ENCODE assay signal across 7 cellular contexts in genomic region chr17:41962768-41963434, GRCh38. TPM values are rescaled to one million over a fixed set of nuclear protein-coding genes. Genes with fewer than 3 reads are reported as not detected.
A peak's percentile ranks its signal among the peaks of the same experiment; 100 is the strongest.
DNase-seq lines count a peak whose midpoint lies in the region; ATAC-seq and TF ChIP-seq lines count a peak whose summit lies in the region.

No MANE protein-coding gene starts in this region.

- WGBS in mammary epithelial cell (ENCODE audit: low coverage, missing lambda C conversion rate) = 40% methylated on average over 6 of the region's 9 CpGs

- no peak overlapping the region for H3K9ac ChIP-seq in mammary epithelial cell (ENCODE audit: insufficient read depth, low read length)

- no peak overlapping the region for H2AFZ ChIP-seq in mammary epithelial cell (ENCODE audit: low read depth, low read length)

- no peaks in the 10 kb centered on the region for H4K20me1 ChIP-seq in mammary epithelial cell (ENCODE audit: insufficient read depth, low read length)

- no peak overlapping the region for H3K4me2 ChIP-seq in mammary epithelial cell (ENCODE audit: insufficient read depth, low read depth, low read length)

- DNase-seq in GM13976 (ENCODE audit: low spot score) = peak; percentile 86
- DNase-seq in NCI-H2171 treated with DMSO at 0.1 percent for 48 hours (lab: John Stamatoyannopoulos, UW) = peak; percentile 88
- peak; percentile 88 for DNase-seq in WERI-Rb-1
- DNase-seq in mammary epithelial cell = peak; percentile 31
- DNase-seq in kidney epithelial cell (ENCODE audit: low read depth) = no peak
- DNase-seq in stimulated activated CD4-positive, alpha-beta T cell treated with anti-CD3 and anti-CD28 coated beads, Interleukin-2, amount 100 ng/mL, for 24 hours = peak; percentile 79 to 80

- H3K9me3 ChIP-seq in WERI-Rb-1 (ENCODE audit: severe bottlenecking) (no peaks in the 10 kb centered on the region), mammary epithelial cell (replicated peaks; ENCODE audit: insufficient read depth, low read length) (no peaks in the 10 kb centered on the region)

- dilution Hi-C loops in mammary epithelial cell (cut with HindIII; ENCODE audit: low sequenced_read_pairs) = loop anchor here (10.0 kb wide), 1 partner anchor 152 kb away; the partner anchor contains the start of gene DHX58

- no peak overlapping the region for H3K4me3 ChIP-seq in WERI-Rb-1 (ENCODE audit: low read depth, low read length)
- no peak overlapping the region for H3K4me3 ChIP-seq in mammary epithelial cell (replicated peaks in 1 of 3; ENCODE audit: insufficient read depth in 1 of 3, low read depth in 2 of 3, low read length in 3 of 3)
- H3K4me3 ChIP-seq in kidney epithelial cell (ENCODE audit: low read depth, low read length) = no peak overlapping the region

- no peaks in the 10 kb centered on the region for H3K27me3 ChIP-seq in WERI-Rb-1 (ENCODE audit: insufficient read depth, low read depth, severe bottlenecking)
- no peaks in the 10 kb centered on the region for H3K27me3 ChIP-seq in mammary epithelial cell (ENCODE audit: insufficient read depth, low read length)
- no peaks in the 10 kb centered on the region for H3K27me3 ChIP-seq in kidney epithelial cell (ENCODE audit: control insufficient read depth, insufficient read depth, low read length)

- CTCF ChIA-PET in mammary epithelial cell (lab: Charles Lee; ENCODE audit: low non-redundant PET) = interaction anchor here (0.6 kb wide), 2 partner anchors 55 to 364 kb away, joined by 3 to 5 read pairs; partner anchors contain the start of gene DNAJC7

- TF ChIP-seq CTCF in GM13976 (IDR thresholded peaks at IDR 0.05; ENCODE audit: borderline replicate concordance, control extremely low read depth, extremely low read depth, insufficient read depth, missing control alignments) (peak; percentile 96), WERI-Rb-1 (IDR thresholded peaks at IDR 0.05; ENCODE audit: low read depth, low read length) (peak; percentile 96), mammary epithelial cell (conservative IDR thresholded peaks at IDR 0.05 in 1 of 2, IDR thresholded peaks at IDR 0.05 in 1 of 2; ENCODE audit: extremely low read depth in 1 of 2, insufficient read depth in 1 of 2, low read depth in 1 of 2, low read length in 2 of 2) (peak; percentile 91 to 96), kidney epithelial cell (IDR thresholded peaks at IDR 0.05; ENCODE audit: insufficient read depth, low read length, poor library complexity, severe bottlenecking) (peak; percentile 89)

- peaks cover 10% of the 10 kb centered on the region for H3K36me3 ChIP-seq in WERI-Rb-1
- H3K36me3 ChIP-seq in mammary epithelial cell (ENCODE audit: insufficient read depth, low read length) = no peaks in the 10 kb centered on the region
- H3K36me3 ChIP-seq in kidney epithelial cell (ENCODE audit: control insufficient read depth, insufficient read depth, low read length) = no peaks in the 10 kb centered on the region

- H3K27ac ChIP-seq in WERI-Rb-1 (no peak overlapping the region), mammary epithelial cell (ENCODE audit: insufficient read depth, low read depth, low read length) (no peak overlapping the region)

- intact Hi-C loops in mammary epithelial cell (cut with micrococcal nuclease) = loop anchor here (1.0 to 5.0 kb wide), 3 partner anchors 153 to 564 kb away; no protein-coding TSS in a partner anchor

- ATAC-seq in GM21786 (IDR thresholded peaks at IDR 0.05; ENCODE audit: unreplicated experiment) = no peak

- peaks cover 12% of the 10 kb centered on the region for H3K79me2 ChIP-seq in mammary epithelial cell (ENCODE audit: insufficient read depth, low read length)

- in situ Hi-C loops in GM13976 (cut with MboI; ENCODE audit: low sequenced_read_pairs, unreplicated experiment) = loop anchor here (10.0 kb wide), 1 partner anchor 152 kb away; the partner anchor contains the start of gene DHX58
- in situ Hi-C loops in mammary epithelial cell (cut with MboI; ENCODE audit: low sequenced_read_pairs in 2 of 2) = loop anchor here in 1 of 2 donors (10.0 kb wide), 1 partner anchor 152 kb away; the partner anchor contains the start of gene DHX58

- H3K4me1 ChIP-seq in mammary epithelial cell (ENCODE audit: insufficient read depth, low read length) = peaks cover 31% of the 10 kb centered on the region

- no TSS peak for BruUV-seq in mammary epithelial cell (replicated peaks; lab: Mats Ljungman, UMichigan)

RNA-seq across cellular contexts. Expression of gene CNP, which starts 3.7 kb away (rescaled TPM):
- total RNA-seq in mammary epithelial cell (10 to 100 TPM; 61.7 to 72.6 TPM), kidney epithelial cell (58.5 and 65.1 TPM in 2 replicates)
- 40.4 TPM for polyA plus RNA-seq in mammary epithelial cell
- 69.9 TPM for polyA minus RNA-seq in mammary epithelial cell

RNA-seq across cellular contexts. Expression of gene ODAD4, which starts 32.5 kb away (rescaled TPM):
- 1 to 10 TPM in 1 of 2 donors, under 1 TPM in 1; 0.83 to 1.9 TPM for total RNA-seq in mammary epithelial cell
- polyA plus RNA-seq in mammary epithelial cell = 0.23 TPM
- polyA minus RNA-seq in mammary epithelial cell = not detected
- total RNA-seq in kidney epithelial cell = 0.62 and 0.84 TPM in 2 replicates

RNA-seq across cellular contexts. Expression of gene ACLY, which starts 44.1 kb away (rescaled TPM):
- total RNA-seq in mammary epithelial cell = 100 to 1,000 TPM; 251 to 387 TPM
- 424 TPM for polyA plus RNA-seq in mammary epithelial cell
- 901 TPM for polyA minus RNA-seq in mammary epithelial cell
- 241 and 301 TPM in 2 replicates for total RNA-seq in kidney epithelial cell

RNA-seq across cellular contexts. Expression of gene DNAJC7, which starts 54.3 kb away (rescaled TPM):
- total RNA-seq in mammary epithelial cell = 10 to 100 TPM; 45.2 to 96.6 TPM
- 38.1 TPM for polyA plus RNA-seq in mammary epithelial cell
- polyA minus RNA-seq in mammary epithelial cell = 103 TPM
- total RNA-seq in kidney epithelial cell = 68.0 and 73.5 TPM in 2 replicates

RNA-seq across cellular contexts. Expression of gene NKIRAS2, which starts 57.0 kb away (rescaled TPM):
- total RNA-seq in mammary epithelial cell = 10 to 100 TPM; 28.1 to 40.2 TPM
- polyA plus RNA-seq in mammary epithelial cell = 37.8 TPM
- 77.6 TPM for polyA minus RNA-seq in mammary epithelial cell
- 74.4 and 77.8 TPM in 2 replicates for total RNA-seq in kidney epithelial cell
